Comparison of ENCODE assay signal across 13 cellular contexts in the genomic region with DNA sequence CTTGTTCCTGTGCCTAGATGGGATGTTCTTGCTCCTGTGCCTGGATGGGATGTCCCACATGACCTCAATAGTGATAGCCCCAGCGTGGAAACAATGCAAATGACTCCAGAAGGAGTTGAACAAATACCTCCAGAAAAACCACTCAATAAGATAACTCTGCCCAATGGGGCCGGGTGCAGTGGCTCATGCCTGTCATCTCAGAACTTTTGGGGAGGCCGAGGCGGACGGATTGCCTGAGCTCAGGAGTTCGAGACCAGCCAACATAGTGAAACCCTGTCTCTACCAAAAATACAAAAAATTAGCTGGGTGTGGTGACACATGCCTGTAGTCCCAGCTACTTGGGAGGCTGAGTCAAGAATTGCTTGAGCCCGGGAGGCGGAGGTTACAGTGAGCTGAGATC. TPM values are rescaled to one million over a fixed set of nuclear protein-coding genes. Genes with fewer than 3 reads are reported as not detected.
A peak's percentile ranks its signal among the peaks of the same experiment; 100 is the strongest.
DNase-seq lines count a peak whose midpoint lies in the region; ATAC-seq and TF ChIP-seq lines count a peak whose summit lies in the region.
"Had no signal": no experiment of that assay in that cellular context is flagged by ENCODE, and none has a peak within 500 bp of the region (broad histone marks: within the 10 kb centered on the region; RNA-seq: fewer than 3 reads in every experiment).

No MANE protein-coding gene starts in this region.

- intact Hi-C loops in OCI-LY7 (cut with micrococcal nuclease; ENCODE audit: unreplicated experiment) (no loop called here), vagina (cut with DNase I) (no loop called here)

- no peak for TF ChIP-seq CTCF in OCI-LY7 (conservative IDR thresholded peaks at IDR 0.05; ENCODE audit: low read length)
- no peak for TF ChIP-seq CTCF in neural progenitor cell (IDR thresholded peaks at IDR 0.05)
- no peak for TF ChIP-seq CTCF in vagina (IDR thresholded peaks at IDR 0.05)
- no peak for TF ChIP-seq CTCF in omental fat pad (IDR thresholded peaks at IDR 0.05)
- no peak for TF ChIP-seq CTCF in GM13976 (IDR thresholded peaks at IDR 0.05; ENCODE audit: borderline replicate concordance, control extremely low read depth, extremely low read depth, insufficient read depth, missing control alignments)

- no peaks in the 10 kb centered on the region for H3K9me2 ChIP-seq in OCI-LY7 (ENCODE audit: insufficient read depth, low read length)

- H3K27me3 Mint-ChIP-seq in neural progenitor cell (ENCODE audit: insufficient read depth, low read depth): peaks cover 18% of the 10 kb centered on the region

- H3K4me1 ChIP-seq in OCI-LY7 (ENCODE audit: insufficient read depth, low read length, poor library complexity, severe bottlenecking) (peaks cover 28% of the 10 kb centered on the region), neural progenitor cell (peaks cover 20% of the 10 kb centered on the region), vagina (peaks cover 37% of the 10 kb centered on the region)

- H3K4me3 ChIP-seq in OCI-LY7 (ENCODE audit: low read depth, low read length, poor library complexity, severe bottlenecking) (no peak overlapping the region), neural progenitor cell (no peak overlapping the region), vagina (no peak overlapping the region)
- H3K4me3 ChIP-seq: K562 had no signal

- peaks cover 37% of the 10 kb centered on the region for H3F3A ChIP-seq in neural progenitor cell (ENCODE audit: low read depth)

- H3K4me2 ChIP-seq in OCI-LY7 (ENCODE audit: low read length) (peak overlapping the region; percentile 3; the same call in 1 of the 2 replicates), neural progenitor cell (no peak overlapping the region)

- CTCF ChIA-PET in OCI-LY7 (lab: Charles Lee; ENCODE audit: unreplicated experiment): no interaction called here

- peak; percentile 48 to 74 for DNase-seq in NCI-H526 (lab: John Stamatoyannopoulos, UW)
- no peak for DNase-seq in NCI-H526 treated with DMSO at 0.1 percent for 48 hours (lab: John Stamatoyannopoulos, UW)
- DNase-seq in OCI-LY7 (ENCODE audit: low spot score): no peak
- DNase-seq in neural progenitor cell (ENCODE audit: low spot score): no peak
- no peak for DNase-seq in vagina (ENCODE audit: extremely low spot score in 2 of 2)
- no peak for DNase-seq in omental fat pad (ENCODE audit: low spot score)
- no peak for DNase-seq in GM13976 (ENCODE audit: low spot score)
- DNase-seq: CD4-positive, CD25-positive, alpha-beta regulatory T cell; EL had no signal

- H3K36me3 Mint-ChIP-seq in neural progenitor cell: no peaks in the 10 kb centered on the region
- H3K36me3 Mint-ChIP-seq: CD4-positive, CD25-positive, alpha-beta regulatory T cell had no signal

- peak overlapping the region; percentile 18 for H3K4me3 Mint-ChIP-seq in neural progenitor cell
- H3K4me3 Mint-ChIP-seq: CD4-positive, CD25-positive, alpha-beta regulatory T cell had no signal

- H3K27ac ChIP-seq in OCI-LY7 (ENCODE audit: low read depth, low read length, poor library complexity, severe bottlenecking): no peak overlapping the region
- peak overlapping the region; percentile 29 for H3K27ac ChIP-seq in neural progenitor cell
- peak overlapping the region; percentile 72 for H3K27ac ChIP-seq in vagina
- H3K27ac ChIP-seq: 22Rv1 had no signal

- no peaks in the 10 kb centered on the region for H3K27me3 ChIP-seq in neural progenitor cell
- H3K27me3 ChIP-seq in vagina: no peaks in the 10 kb centered on the region

- H2AFZ ChIP-seq in OCI-LY7 (ENCODE audit: low read length): no peak overlapping the region
- H2AFZ ChIP-seq in neural progenitor cell (replicated peaks): no peak overlapping the region

- BruUV-seq in OCI-LY7 (replicated peaks; lab: Mats Ljungman, UMichigan): no TSS peak

- H4K20me1 ChIP-seq in OCI-LY7 (ENCODE audit: insufficient read depth, low read length): no peaks in the 10 kb centered on the region
- H4K20me1 ChIP-seq in neural progenitor cell (ENCODE audit: low read depth): no peaks in the 10 kb centered on the region

- no peaks in the 10 kb centered on the region for H3K36me3 ChIP-seq in OCI-LY7 (ENCODE audit: insufficient read depth, low read length)
- no peaks in the 10 kb centered on the region for H3K36me3 ChIP-seq in neural progenitor cell
- no peaks in the 10 kb centered on the region for H3K36me3 ChIP-seq in vagina

- no peak for TF ChIP-seq POLR2A in vagina (IDR thresholded peaks at IDR 0.05)

- H3K9me3 ChIP-seq in OCI-LY7 (ENCODE audit: low read length): no peaks in the 10 kb centered on the region
- no peaks in the 10 kb centered on the region for H3K9me3 ChIP-seq in neural progenitor cell (ENCODE audit: low read depth)
- no peaks in the 10 kb centered on the region for H3K9me3 ChIP-seq in vagina

- no peak overlapping the region for H3K27ac Mint-ChIP-seq in neural progenitor cell
- H3K27ac Mint-ChIP-seq: CD4-positive, CD25-positive, alpha-beta regulatory T cell had no signal

- POLR2A ChIA-PET in OCI-LY7 (lab: Charles Lee): interaction anchor here (0.8 kb wide), 1 partner anchor 8 kb away, joined by 6 read pairs; no protein-coding TSS in a partner anchor

- H3K79me2 ChIP-seq in OCI-LY7 (ENCODE audit: insufficient read depth, low read depth, low read length) (no peaks in the 10 kb centered on the region), neural progenitor cell (ENCODE audit: low read depth) (no peaks in the 10 kb centered on the region)

- H3K4me1 Mint-ChIP-seq in neural progenitor cell: peaks cover 40% of the 10 kb centered on the region

- in situ Hi-C loops in GM13976 (cut with MboI; ENCODE audit: low sequenced_read_pairs, unreplicated experiment): no loop called here

- no peak overlapping the region for H3K9ac ChIP-seq in neural progenitor cell

- no peaks in the 10 kb centered on the region for H3K9me3 Mint-ChIP-seq in neural progenitor cell
- H3K9me3 Mint-ChIP-seq: CD4-positive, CD25-positive, alpha-beta regulatory T cell had no signal

- ATAC-seq in omental fat pad (ENCODE audit: low FRiP score): no peak
- ATAC-seq in HG03520 (IDR thresholded peaks at IDR 0.05; ENCODE audit: unreplicated experiment): no peak
- ATAC-seq: HCT116, K562 had no signal

RNA-seq across cellular contexts. Expression of a gene that starts 15.2 kb away (rescaled TPM):
- total RNA-seq in OCI-LY7 (2014; rRNA removed; shearing (Covaris generic)): 12.2 and 18.4 TPM in 2 replicates
- 34.2 and 43.2 TPM in 2 replicates for total RNA-seq in OCI-LY7 (2022)
- 42.5 and 50.0 TPM in 2 replicates for total RNA-seq in neural progenitor cell (ENCODE audit: low replicate concordance)
- 111 TPM for total RNA-seq in vagina
- total RNA-seq in omental fat pad: 100 to 1,000 TPM in 2 of 4 donors, 10 to 100 TPM in 2; 69.8 to 196 (median 103) TPM

Comparison
In these comparisons a context has a peak if more than half of its experiments do, and no peak if none do; other contexts are left out.
1. DNase-seq: peak in NCI-H526 (2 of 2); none in NCI-H526 treated with DMSO at 0.1 percent for 48 hours (single experiment), OCI-LY7 (single experiment), neural progenitor cell (single experiment), vagina (0 of 2), omental fat pad (single experiment) and GM13976 (single experiment).